In the genomic region with DNA sequence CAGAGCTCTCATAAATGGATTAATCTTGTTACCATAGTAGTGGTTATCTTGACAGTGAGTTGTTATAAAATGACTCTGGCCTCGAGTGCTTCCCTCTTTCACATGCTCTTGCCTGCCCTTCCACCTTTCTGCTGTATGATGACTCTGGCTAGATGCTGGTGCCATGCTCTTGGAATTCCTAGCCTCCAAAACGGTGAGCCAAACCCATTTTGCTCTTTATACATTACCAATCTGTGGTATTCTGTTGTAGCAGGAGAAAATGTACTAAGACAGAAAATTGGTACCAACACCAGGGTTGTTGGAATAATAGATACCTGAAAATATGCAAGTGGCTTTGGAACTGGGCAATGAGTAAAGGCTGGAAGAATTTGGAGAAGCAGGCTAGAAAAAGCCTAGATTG, we compare ENCODE assay signal across 35 cellular contexts. TPM values are rescaled to one million over a fixed set of nuclear protein-coding genes. Genes with fewer than 3 reads are reported as not detected.
"Had no signal": no experiment of that assay in that cellular context is flagged by ENCODE, and none has a peak within 500 bp of the region (broad histone marks: within the 10 kb centered on the region; RNA-seq: fewer than 3 reads in every experiment).

No MANE protein-coding gene starts in this region.

- FAIRE-seq: colon had no signal

- H3K27ac Mint-ChIP-seq: activated CD4-positive, alpha-beta memory T cell treated with anti-CD3 and anti-CD28 coated beads for 36 hours; activated CD4-positive, alpha-beta T cell treated with anti-CD3 and anti-CD28 coated beads for 36 hours; activated CD4-positive, alpha-beta T cell treated with anti-CD3 and anti-CD28 coated beads, Interleukin-2, amount 10 ng/mL, durations not matched to agents 24 days and 14 days; activated CD8-positive, alpha-beta memory T cell treated with anti-CD3 and anti-CD28 coated beads, Interleukin-2, amount 10 ng/mL, durations not matched to agents 7 days and 5 days; activated CD8-positive, alpha-beta T cell treated with anti-CD3 and anti-CD28 coated beads, Interleukin-2, amount 10 ng/mL, durations not matched to agents 7 days and 5 days; activated naive CD8-positive, alpha-beta T cell treated with anti-CD3 and anti-CD28 coated beads for 36 hours; activated naive CD8-positive, alpha-beta T cell treated with anti-CD3 and anti-CD28 coated beads, Interleukin-2, amount 50 U/mL, for 24 hours; activated T-cell treated with anti-CD3 and anti-CD28 coated beads, Interleukin-2, amount 50 U/mL, for 72 hours; effector memory CD8-positive, alpha-beta T cell had no signal

- ATAC-seq: activated CD4-positive, alpha-beta T cell treated with anti-CD3 and anti-CD28 coated beads for 36 hours; activated CD8-positive, alpha-beta memory T cell treated with anti-CD3 and anti-CD28 coated beads, Interleukin-2, amount 10 ng/mL, durations not matched to agents 7 days and 5 days; activated CD8-positive, alpha-beta T cell treated with anti-CD3 and anti-CD28 coated beads, Interleukin-2, amount 10 ng/mL, durations not matched to agents 7 days and 5 days; activated naive CD8-positive, alpha-beta T cell treated with anti-CD3 and anti-CD28 coated beads, Interleukin-2, amount 50 U/mL, for 24 hours; activated T-cell treated with anti-CD3 and anti-CD28 coated beads, Interleukin-2, amount 50 U/mL, for 72 hours; body of pancreas; effector memory CD8-positive, alpha-beta T cell; gastroesophageal sphincter; heart right ventricle had no signal

- H3K4me1 ChIP-seq: adrenal gland, body of pancreas, esophagus squamous epithelium, gastroesophageal sphincter, heart right ventricle had no signal

- H3K9me3 ChIP-seq: adrenal gland, body of pancreas, esophagus squamous epithelium had no signal

- H3K27ac ChIP-seq: adrenal gland, body of pancreas, esophagus squamous epithelium, gastroesophageal sphincter, heart right ventricle had no signal

- H3K9me3 Mint-ChIP-seq: activated CD4-positive, alpha-beta memory T cell treated with anti-CD3 and anti-CD28 coated beads for 36 hours; activated CD4-positive, alpha-beta T cell treated with anti-CD3 and anti-CD28 coated beads, Interleukin-2, amount 10 ng/mL, durations not matched to agents 24 days and 14 days; activated naive CD8-positive, alpha-beta T cell treated with anti-CD3 and anti-CD28 coated beads, Interleukin-2, amount 50 U/mL, for 24 hours had no signal

- H3K36me3 ChIP-seq: adrenal gland, esophagus squamous epithelium, gastroesophageal sphincter, heart right ventricle had no signal

- H3K4me3 ChIP-seq: adrenal gland, body of pancreas, esophagus squamous epithelium, gastroesophageal sphincter, heart right ventricle had no signal

- H3K27me3 ChIP-seq: body of pancreas, esophagus squamous epithelium, gastroesophageal sphincter had no signal

- H3K36me3 Mint-ChIP-seq: activated CD4-positive, alpha-beta memory T cell treated with anti-CD3 and anti-CD28 coated beads for 36 hours; activated CD8-positive, alpha-beta memory T cell treated with anti-CD3 and anti-CD28 coated beads, Interleukin-2, amount 10 ng/mL, durations not matched to agents 7 days and 5 days; activated naive CD8-positive, alpha-beta T cell treated with anti-CD3 and anti-CD28 coated beads for 36 hours had no signal

- DNase-seq: activated CD4-positive, alpha-beta memory T cell treated with anti-CD3 and anti-CD28 coated beads for 36 hours; activated CD4-positive, alpha-beta T cell treated with anti-CD3 and anti-CD28 coated beads for 36 hours; activated CD4-positive, alpha-beta T cell treated with anti-CD3 and anti-CD28 coated beads, Interleukin-2, amount 10 ng/mL, durations not matched to agents 24 days and 14 days; activated CD4-positive, CD25-positive, alpha-beta regulatory T cell; activated CD4-positive, CD25-positive, alpha-beta regulatory T cell treated with anti-CD3 and anti-CD28 coated beads, Interleukin-2, amount 50 U/mL, for 72 hours; activated CD8-positive, alpha-beta memory T cell treated with anti-CD3 and anti-CD28 coated beads, Interleukin-2, amount 10 ng/mL, durations not matched to agents 7 days and 5 days; activated CD8-positive, alpha-beta memory T cell treated with anti-CD3 and anti-CD28 coated beads, Interleukin-2, amount 50 U/mL, for 4 hours; activated CD8-positive, alpha-beta T cell treated with anti-CD3 and anti-CD28 coated beads, Interleukin-2, amount 10 ng/mL, durations not matched to agents 7 days and 5 days; activated gamma-delta T cell; activated naive CD4-positive, alpha-beta T cell treated with anti-CD3 and anti-CD28 coated beads, Interleukin-2, amount 50 U/mL, for 16 hours; activated naive CD4-positive, alpha-beta T cell treated with Interleukin-2 at 50 U/mL for 16 hours; activated naive CD8-positive, alpha-beta T cell treated with anti-CD3 and anti-CD28 coated beads for 36 hours; activated naive CD8-positive, alpha-beta T cell treated with anti-CD3 and anti-CD28 coated beads, Interleukin-2, amount 50 U/mL, for 24 hours; activated T-cell treated with anti-CD3 and anti-CD28 coated beads, Interleukin-2, amount 50 U/mL, for 1 hour; activated T-cell treated with anti-CD3 and anti-CD28 coated beads, Interleukin-2, amount 50 U/mL, for 72 hours; adrenal gland; amygdala; aorta; body of pancreas; caudate nucleus; cortex of kidney; dermis blood vessel endothelial cell; effector CD4-positive, alpha-beta T cell; effector memory CD8-positive, alpha-beta T cell; erythroblast; esophagus squamous epithelium; foreskin melanocyte; heart right ventricle; T-helper 2 cell had no signal

RNA-seq across cellular contexts. Expression of gene GDA, which starts 38.1 kb away (rescaled TPM):
- total RNA-seq: activated CD4-positive, alpha-beta memory T cell treated with anti-CD3 and anti-CD28 coated beads for 36 hours; activated CD4-positive, alpha-beta T cell treated with anti-CD3 and anti-CD28 coated beads for 36 hours; activated CD4-positive, alpha-beta T cell treated with anti-CD3 and anti-CD28 coated beads, Interleukin-2, amount 10 ng/mL, durations not matched to agents 24 days and 14 days; activated CD8-positive, alpha-beta memory T cell treated with anti-CD3 and anti-CD28 coated beads for 36 hours; activated CD8-positive, alpha-beta memory T cell treated with anti-CD3 and anti-CD28 coated beads, Interleukin-2, amount 10 ng/mL, durations not matched to agents 7 days and 5 days; activated CD8-positive, alpha-beta T cell treated with anti-CD3 and anti-CD28 coated beads, Interleukin-2, amount 10 ng/mL, durations not matched to agents 7 days and 5 days; activated naive CD8-positive, alpha-beta T cell treated with anti-CD3 and anti-CD28 coated beads for 36 hours; activated T-cell treated with anti-CD3 and anti-CD28 coated beads, Interleukin-2, amount 50 U/mL, for 72 hours; aorta; fibroblast of lung; gastroesophageal sphincter; glomerular endothelial cell; T-helper 1 cell treated with Interleukin-12 subunit alpha and Interleukin-12 subunit beta and Interleukin-4 antibody, amounts not matched to agents 30 ng/mL and 1 ng/mL, for 36 hours had no signal
- polyA plus RNA-seq: fibroblast of lung had no signal
